Comparison of ENCODE assay signal across 7 cellular contexts in genomic region chr11:105102079-105102478, GRCh38. TPM values are rescaled to one million over a fixed set of nuclear protein-coding genes. Genes with fewer than 3 reads are reported as not detected.
"Had no signal": no experiment of that assay in that cellular context is flagged by ENCODE, and none has a peak within 500 bp of the region (broad histone marks: within the 10 kb centered on the region; RNA-seq: fewer than 3 reads in every experiment).

No MANE protein-coding gene starts in this region.

RNA-seq across cellular contexts. Expression of gene CARD18, which starts 37.5 kb away (rescaled TPM):
- total RNA-seq: GM23248, H4, H7, HFFc6, HT1080, IMR-90 had no signal
- polyA plus RNA-seq: GM23248, IMR-90 had no signal

RNA-seq across cellular contexts. Expression of gene CARD16, which starts 56.9 kb away (rescaled TPM):
- total RNA-seq: GM23248, H7 had no signal
- polyA plus RNA-seq: GM23248, K562 had no signal
